14 cellular contexts compared by ENCODE assay signal in the genomic region with DNA sequence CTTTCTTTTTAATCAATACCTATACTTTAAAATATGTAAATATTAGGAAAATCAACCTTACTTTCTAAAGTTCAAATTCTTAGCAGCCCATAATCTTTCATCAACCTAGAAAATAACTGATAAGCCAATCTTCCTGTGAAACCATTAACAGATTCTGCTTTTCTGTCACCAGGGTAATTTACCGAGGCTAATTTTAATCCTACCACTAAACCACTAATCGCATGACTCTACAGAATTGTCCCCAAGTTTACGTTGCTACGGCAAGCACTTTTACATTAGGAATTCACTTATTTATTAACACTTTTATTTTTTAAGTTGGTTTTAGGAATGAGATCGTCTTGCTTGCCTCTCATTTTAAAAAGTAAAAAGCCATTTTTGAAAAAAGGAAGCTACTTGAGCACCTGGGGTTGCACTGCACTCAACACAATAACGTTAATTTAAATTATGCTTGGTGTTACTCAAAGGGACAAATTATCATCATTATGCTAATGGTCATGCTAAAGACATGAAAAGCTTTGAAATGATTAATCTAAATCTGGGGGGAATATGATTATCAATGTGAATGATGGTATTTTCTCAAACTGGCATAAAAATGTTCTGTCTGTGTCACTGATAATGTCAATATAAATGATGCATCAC. TPM values are rescaled to one million over a fixed set of nuclear protein-coding genes. Genes with fewer than 3 reads are reported as not detected.
DNase-seq lines count a peak whose midpoint lies in the region; ATAC-seq and TF ChIP-seq lines count a peak whose summit lies in the region.
"Had no signal": no experiment of that assay in that cellular context is flagged by ENCODE, and none has a peak within 500 bp of the region (broad histone marks: within the 10 kb centered on the region; RNA-seq: fewer than 3 reads in every experiment).

No MANE protein-coding gene starts in this region.

- H3K4me3 ChIP-seq in GM08714 (ENCODE audit: low read length), result peak overlapping the region; percentile 34; the same call in 1 of the 2 replicates
- no peak overlapping the region for H3K4me3 ChIP-seq in SU-DHL-6 (ENCODE audit: insufficient read depth, low read length, poor library complexity, severe bottlenecking)
- H3K4me3 ChIP-seq: dorsolateral prefrontal cortex, transverse colon had no signal

- H2AFZ ChIP-seq in SU-DHL-6 (ENCODE audit: low read depth, low read length, severe bottlenecking), result no peak overlapping the region

- H3F3A ChIP-seq in SU-DHL-6 (ENCODE audit: insufficient read depth), result peaks cover 8% of the 10 kb centered on the region; the same call in 1 of the 2 replicates

- H3K4me2 ChIP-seq in SU-DHL-6 (ENCODE audit: low read depth, low read length, poor library complexity, severe bottlenecking), result peak overlapping the region; percentile 1

- ATAC-seq in GM21423 (IDR thresholded peaks at IDR 0.05; ENCODE audit: unreplicated experiment) (peak; percentile 62), HG03135 (IDR thresholded peaks at IDR 0.05; ENCODE audit: unreplicated experiment) (peak; percentile 68)
- ATAC-seq in CD4-positive, alpha-beta T cell (ENCODE audit: poor library complexity), result no peak
- ATAC-seq: foreskin keratinocyte had no signal

- peaks cover 30% of the 10 kb centered on the region for H3K4me1 Mint-ChIP-seq in CD4-positive, alpha-beta T cell (ENCODE audit: low read depth)

- no peaks in the 10 kb centered on the region for H3K9me2 ChIP-seq in SU-DHL-6 (replicated peaks; ENCODE audit: insufficient read depth, low read length)

- no peaks in the 10 kb centered on the region for H3K27me3 ChIP-seq in SU-DHL-6 (ENCODE audit: low read length)
- H3K27me3 ChIP-seq in CD4-positive, alpha-beta T cell (ENCODE audit: control insufficient read depth, insufficient read depth, low read length), result no peaks in the 10 kb centered on the region
- H3K27me3 ChIP-seq: foreskin keratinocyte, transverse colon had no signal

- POLR2A ChIA-PET in CD4-positive, alpha-beta T cell (lab: Charles Lee), result no interaction called here

- no peaks in the 10 kb centered on the region for H3K9me3 ChIP-seq in SU-DHL-6 (ENCODE audit: insufficient read depth, low read length)
- no peaks in the 10 kb centered on the region for H3K9me3 ChIP-seq in CD4-positive, alpha-beta T cell (ENCODE audit: control insufficient read depth, low read length)
- H3K9me3 ChIP-seq: transverse colon had no signal

- peaks cover 59% of the 10 kb centered on the region for H4K20me1 ChIP-seq in SU-DHL-6 (ENCODE audit: low read depth, low read length)

- H3K27ac ChIP-seq in SU-DHL-6 (ENCODE audit: low read depth, low read length), result no peak overlapping the region
- no peak overlapping the region for H3K27ac ChIP-seq in CD4-positive, alpha-beta T cell (ENCODE audit: low read depth, low read length)
- H3K27ac ChIP-seq: dorsolateral prefrontal cortex, foreskin keratinocyte had no signal

- intact Hi-C loops in CD4-positive, alpha-beta T cell (cut with DNase I, micrococcal nuclease), result loop anchor here in 1 of 2 experiments (10.0 kb wide), 1 partner anchor 1990 kb away; a partner anchor contains a TSS

- CTCF ChIA-PET in CD4-positive, alpha-beta T cell (lab: Charles Lee), result interaction anchor here (1.2 kb wide), 1 partner anchor 9 kb away, joined by 3 read pairs; no protein-coding TSS in a partner anchor

- no peak overlapping the region for H3K27ac Mint-ChIP-seq in CD4-positive, alpha-beta T cell

- H3K79me2 ChIP-seq in SU-DHL-6 (ENCODE audit: insufficient read depth, low read length), result peaks cover 97% of the 10 kb centered on the region

- no peaks in the 10 kb centered on the region for H3K9me3 Mint-ChIP-seq in CD4-positive, alpha-beta T cell

- H3K36me3 ChIP-seq in SU-DHL-6 (ENCODE audit: low read length), result no peaks in the 10 kb centered on the region
- H3K36me3 ChIP-seq: transverse colon had no signal

- no peaks in the 10 kb centered on the region for H3K36me3 Mint-ChIP-seq in CD4-positive, alpha-beta T cell (ENCODE audit: low read depth)

- H3K27me3 Mint-ChIP-seq in CD4-positive, alpha-beta T cell, result peaks cover 25% of the 10 kb centered on the region

- DNase-seq in A172 (ENCODE audit: low spot score) (no peak), NCI-H2029 (lab: John Stamatoyannopoulos, UW) (no peak)
- DNase-seq in activated CD4-positive, CD25-positive, alpha-beta regulatory T cell treated with anti-CD3 and anti-CD28 coated beads, Interleukin-2, amount 50 U/mL, for 72 hours, result no peak
- no peak for DNase-seq in CD4-positive, alpha-beta T cell
- DNase-seq: amniotic stem cell, dorsolateral prefrontal cortex, foreskin keratinocyte, RPMI8226, small intestine, transverse colon had no signal

- H3K9ac ChIP-seq in SU-DHL-6 (ENCODE audit: low read length), result no peak overlapping the region

- no peak overlapping the region for H3K4me3 Mint-ChIP-seq in CD4-positive, alpha-beta T cell

- TF ChIP-seq CTCF in SU-DHL-6 (IDR thresholded peaks at IDR 0.05; ENCODE audit: insufficient read depth, low read length, poor library complexity, severe bottlenecking), result no peak
- no peak for TF ChIP-seq CTCF in CD4-positive, alpha-beta T cell (IDR thresholded peaks at IDR 0.05)

RNA-seq across cellular contexts. Expression of a gene that starts 10.2 kb away (rescaled TPM):
- 2.1 and 4.8 TPM in 2 replicates for total RNA-seq in A172 (2014; rRNA removed; shearing (Covaris generic))
- 10 to 100 TPM; 22.4 to 29.3 TPM for total RNA-seq in CD4-positive, alpha-beta T cell
